ENCODE assay signal across 8 cellular contexts in genomic region chr11:19240420-19241259, GRCh38.
DNase-seq lines count a peak whose midpoint lies in the region; ATAC-seq, FAIRE-seq and TF ChIP-seq lines count a peak whose summit lies in the region.

E2F8 (minus strand) TSS chr11:19240945; CDS start chr11:19240121, 824 bp downstream.

- POLR2A ChIA-PET in RWPE1 (lab: Yijun Ruan, JAX; ENCODE audit: low non-redundant PET) = no interaction called here

- H3K9me3 Mint-ChIP-seq in nephron = no peaks in the 10 kb centered on the region

- DNase-seq in EH (ENCODE audit: low read depth) = peak; percentile 95
- peak; percentile 96 for DNase-seq in H54 (ENCODE audit: insufficient read length, low spot score)
- DNase-seq in LoVo (ENCODE audit: low spot score) = peak; percentile 95
- DNase-seq in RWPE1 (ENCODE audit: low spot score) = peak; percentile 99
- DNase-seq in activated T-helper 1 cell treated with anti-CD3 and anti-CD28 coated beads, Interleukin-2, amount 50 U/mL, for 16 hours (ENCODE audit: low read depth in 1 of 2, low spot score in 1 of 2) = peak; percentile 54 to 67
- DNase-seq in fibroblast of pulmonary artery (ENCODE audit: low read depth) = peak; percentile 93
- DNase-seq in stimulated activated naive CD8-positive, alpha-beta T cell treated with anti-CD3 and anti-CD28 coated beads, Interleukin-15, Interleukin-2, amounts not matched to agents 100 U/mL and 50 U/mL, for 24 hours = peak; percentile 93

- peak within 1 kb of the TSS; percentile 79 for H3K4me3 ChIP-seq in fibroblast of pulmonary artery (replicated peaks; ENCODE audit: low read depth, low read length)

- FAIRE-seq in H54 (lab: Jason Lieb, UNC) = peak; percentile 15

- H3K27me3 Mint-ChIP-seq in nephron (ENCODE audit: low read depth) = peaks cover 49% of the 10 kb centered on the region

- peak; percentile 30; the same call in 1 of the 2 replicates for TF ChIP-seq POLR2A in H54 (IDR thresholded peaks at IDR 0.05; ENCODE audit: low read depth, low read length)

- H3K36me3 Mint-ChIP-seq in nephron (ENCODE audit: low read depth) = peaks cover 8% of the 10 kb centered on the region

- peak within 1 kb of the TSS; percentile 94 to 96 (median 95) for H3K4me3 Mint-ChIP-seq in nephron

- TF ChIP-seq CTCF in RWPE1 (conservative IDR thresholded peaks at IDR 0.05; ENCODE audit: low read depth) = no peak
- TF ChIP-seq CTCF in fibroblast of pulmonary artery (IDR thresholded peaks at IDR 0.05; ENCODE audit: low read length, missing control alignments) = no peak
- no peak for TF ChIP-seq CTCF in nephron (IDR thresholded peaks at IDR 0.05; ENCODE audit: unreplicated experiment in 3 of 3)

- peak; percentile 91 for ATAC-seq in stimulated activated naive CD8-positive, alpha-beta T cell treated with anti-CD3 and anti-CD28 coated beads, Interleukin-15, Interleukin-2, amounts not matched to agents 100 U/mL and 50 U/mL, for 24 hours

- peaks cover 43% of the 10 kb centered on the region for H3K4me1 Mint-ChIP-seq in nephron

- peak within 1 kb of the TSS; percentile 85 for H3K27ac ChIP-seq in RWPE1

- CTCF ChIA-PET in RWPE1 (lab: Yijun Ruan, JAX) = interaction anchor here (0.5 to 0.6 kb wide), 2 partner anchors 49 to 116 kb away, joined by 3 read pairs; no protein-coding TSS in a partner anchor

- peak within 1 kb of the TSS in 2 of 3 experiments; percentile 27 to 52 for H3K27ac Mint-ChIP-seq in nephron

Comparison
In these comparisons a context has a peak if more than half of its experiments do, and no peak if none do; other contexts are left out.
1. Peak in every context shown above with its lines: DNase-seq, ATAC-seq, H3K4me3 ChIP-seq and H3K27ac ChIP-seq.